21 cellular contexts compared by ENCODE assay signal in genomic region chr13:31175847-31176536, GRCh38.
"Had no signal": no experiment of that assay in that cellular context is flagged by ENCODE, and none has a peak within 500 bp of the region (broad histone marks: within the 10 kb centered on the region; RNA-seq: fewer than 3 reads in every experiment).

No MANE protein-coding gene starts in this region.

- H3K36me3 ChIP-seq: adrenal gland, esophagus muscularis mucosa, left lung, neutrophil, tibial artery had no signal

- H3K27ac Mint-ChIP-seq: activated naive CD4-positive, alpha-beta T cell treated with anti-CD3 and anti-CD28 coated beads, Interleukin-2, amount 50 U/mL, for 24 hours; activated T-cell treated with anti-CD3 and anti-CD28 coated beads, Interleukin-2, amount 50 U/mL, for 72 hours; dendritic cell treated with granulocyte-macrophage colony-stimulating factor and Interleukin-4, amounts not matched to agents 40 ng/mL and 50 ng/mL, for 4 days; T-helper 1 cell treated with Interleukin-12 subunit alpha and Interleukin-12 subunit beta and Interleukin-4 antibody, amounts not matched to agents 30 μg/mL and 1 μg/mL, for 36 hours had no signal

- H3K4me1 ChIP-seq: adrenal gland, left lung, tibial artery had no signal

- H3K79me2 ChIP-seq: parathyroid adenoma had no signal

- H3K4me1 Mint-ChIP-seq: naive B cell had no signal

- H3K9me3 ChIP-seq: adrenal gland, esophagus muscularis mucosa, left lung, neutrophil, tibial artery had no signal

- H3K27ac ChIP-seq: adrenal gland, esophagus muscularis mucosa, foreskin keratinocyte, left lung, neutrophil, parathyroid adenoma, tibial artery had no signal

- H3K4me3 Mint-ChIP-seq: activated naive CD4-positive, alpha-beta T cell treated with anti-CD3 and anti-CD28 coated beads, Interleukin-2, amount 50 U/mL, for 24 hours; activated T-cell treated with anti-CD3 and anti-CD28 coated beads, Interleukin-2, amount 50 U/mL, for 72 hours; dendritic cell treated with granulocyte-macrophage colony-stimulating factor and Interleukin-4, amounts not matched to agents 40 ng/mL and 50 ng/mL, for 4 days; naive B cell; T-helper 1 cell treated with Interleukin-12 subunit alpha and Interleukin-12 subunit beta and Interleukin-4 antibody, amounts not matched to agents 30 μg/mL and 1 μg/mL, for 36 hours had no signal

- H3K9me3 Mint-ChIP-seq: activated naive CD4-positive, alpha-beta T cell treated with anti-CD3 and anti-CD28 coated beads, Interleukin-2, amount 50 U/mL, for 24 hours had no signal

- H3K4me3 ChIP-seq: adrenal gland, esophagus muscularis mucosa, left lung, tibial artery had no signal

- H2AFZ ChIP-seq: parathyroid adenoma had no signal

- H3K9ac ChIP-seq: parathyroid adenoma had no signal

- H3K27me3 ChIP-seq: adrenal gland, esophagus muscularis mucosa, foreskin keratinocyte, left lung, neutrophil, tibial artery had no signal

- DNase-seq: activated CD4-positive, alpha-beta T cell treated with anti-CD3 and anti-CD28 coated beads, Interleukin-2, amount 50 U/mL, for 1 hour; activated CD8-positive, alpha-beta memory T cell treated with anti-CD3 and anti-CD28 coated beads for 24 hours; activated effector memory CD4-positive, alpha-beta T cell treated with anti-CD3 and anti-CD28 coated beads, Interleukin-2, amount 50 U/mL, for 16 hours; activated T-cell treated with anti-CD3 and anti-CD28 coated beads, Interleukin-2, amount 50 U/mL, for 72 hours; adrenal gland; effector CD8-positive, alpha-beta T cell; foreskin keratinocyte; head of caudate nucleus; left lung; naive B cell; stimulated activated CD4-positive, alpha-beta T cell treated with anti-CD3 and anti-CD28 coated beads, Interleukin-12 subunit alpha, Interleukin-12 subunit beta, amount 100 ng/mL, for 4 hours; stimulated activated CD4-positive, alpha-beta T cell treated with anti-CD3 and anti-CD28 coated beads, Interleukin-1b, Interleukin-23, amount 100 ng/mL, for 48 hours; stimulated activated naive CD8-positive, alpha-beta T cell treated with anti-CD3 and anti-CD28 coated beads, Interleukin-15, Interleukin-2, amounts not matched to agents 100 U/mL and 50 U/mL, for 24 hours; substantia nigra; tibial artery had no signal

- H3K36me3 Mint-ChIP-seq: activated naive CD4-positive, alpha-beta T cell treated with anti-CD3 and anti-CD28 coated beads, Interleukin-2, amount 50 U/mL, for 24 hours had no signal
